ENCODE assay signal across 1 cellular context in genomic region chr1:151703813-151704212, GRCh38.
TF ChIP-seq lines count a peak whose summit lies in the region.

No MANE protein-coding gene starts in this region.

TF ChIP-seq in HepG2, 621 proteins besides CTCF, POLR2A, EP300 and RAD21 (continued from another document and continues in another):
- TF ChIP-seq THAP9 (CRISPR knock-in tag; IDR thresholded peaks at IDR 0.05; ENCODE audit: borderline replicate concordance), result no peak
- peak; percentile 88 for TF ChIP-seq PAXIP1 (CRISPR knock-in tag; conservative IDR thresholded peaks at IDR 0.05)
- no peak for TF ChIP-seq ZNF619 (CRISPR knock-in tag; IDR thresholded peaks at IDR 0.05)
- TF ChIP-seq ZNF670 (CRISPR knock-in tag; IDR thresholded peaks at IDR 0.05; ENCODE audit: borderline replicate concordance), result no peak
- TF ChIP-seq ZNF430 (CRISPR knock-in tag; IDR thresholded peaks at IDR 0.05), result 0 out of 2 replicates have a peak, but pooled peaks have one; percentile 45
- no peak for TF ChIP-seq MEIS1 (CRISPR knock-in tag; IDR thresholded peaks at IDR 0.05; ENCODE audit: borderline replicate concordance)
- TF ChIP-seq SYNCRIP (IDR thresholded peaks at IDR 0.05; ENCODE audit: insufficient read depth, low read depth, low read length), result no peak
- TF ChIP-seq RERE (CRISPR knock-in tag; IDR thresholded peaks at IDR 0.05; ENCODE audit: low read depth), result no peak
- TF ChIP-seq ZFP62 (CRISPR knock-in tag; IDR thresholded peaks at IDR 0.05), result no peak
- TF ChIP-seq POGK (CRISPR knock-in tag; conservative IDR thresholded peaks at IDR 0.05), result no peak
- no peak for TF ChIP-seq ZNF576 (CRISPR knock-in tag; IDR thresholded peaks at IDR 0.05)
- 0 out of 2 replicates have a peak, but pooled peaks have one; percentile 19 for TF ChIP-seq TFDP2 (CRISPR knock-in tag; IDR thresholded peaks at IDR 0.05)
- TF ChIP-seq ZNF570 (CRISPR knock-in tag; IDR thresholded peaks at IDR 0.05; ENCODE audit: borderline replicate concordance), result no peak
- no peak for TF ChIP-seq ZNF788 (CRISPR knock-in tag; IDR thresholded peaks at IDR 0.05; ENCODE audit: borderline replicate concordance)
- TF ChIP-seq KDM5B (CRISPR knock-in tag; IDR thresholded peaks at IDR 0.05; ENCODE audit: borderline replicate concordance), result peak; percentile 48; the same call in 1 of the 2 replicates
- TF ChIP-seq SALL1 (CRISPR knock-in tag; IDR thresholded peaks at IDR 0.05), result peak; percentile 58; the same call in 1 of the 2 replicates
- TF ChIP-seq ZNF614 (CRISPR knock-in tag; IDR thresholded peaks at IDR 0.05; ENCODE audit: borderline replicate concordance), result no peak
- TF ChIP-seq PHB2 (IDR thresholded peaks at IDR 0.05; ENCODE audit: partially characterized antibody), result no peak
- no peak for TF ChIP-seq ZNF775 (CRISPR knock-in tag; IDR thresholded peaks at IDR 0.05; ENCODE audit: borderline replicate concordance)
- TF ChIP-seq ZNF761 (CRISPR knock-in tag; conservative IDR thresholded peaks at IDR 0.05), result no peak
- TF ChIP-seq SP5 (CRISPR knock-in tag; IDR thresholded peaks at IDR 0.05; ENCODE audit: borderline replicate concordance, low read depth), result no peak
- TF ChIP-seq ASH2L (IDR thresholded peaks at IDR 0.05; ENCODE audit: insufficient read length, low read depth, low read length), result no peak
- no peak; the same call in 1 of the 2 replicates for TF ChIP-seq ZNF281 (CRISPR knock-in tag; IDR thresholded peaks at IDR 0.05; ENCODE audit: borderline replicate concordance)
- TF ChIP-seq TRAFD1 (CRISPR knock-in tag; IDR thresholded peaks at IDR 0.05; ENCODE audit: borderline replicate concordance), result no peak
- no peak for TF ChIP-seq AKAP8 (CRISPR knock-in tag; IDR thresholded peaks at IDR 0.05)
- no peak for TF ChIP-seq RNF219 (CRISPR knock-in tag; IDR thresholded peaks at IDR 0.05)
- no peak for TF ChIP-seq ZBTB8A (CRISPR knock-in tag; IDR thresholded peaks at IDR 0.05; ENCODE audit: borderline replicate concordance, low read depth)
- TF ChIP-seq NFE2 (CRISPR knock-in tag; IDR thresholded peaks at IDR 0.05), result no peak
- TF ChIP-seq MED13 (CRISPR knock-in tag; IDR thresholded peaks at IDR 0.05), result no peak
- no peak for TF ChIP-seq CENPBD1 (CRISPR knock-in tag; IDR thresholded peaks at IDR 0.05; ENCODE audit: borderline replicate concordance, low read depth)
